ENCODE assay signal across 13 cellular contexts in the genomic region with DNA sequence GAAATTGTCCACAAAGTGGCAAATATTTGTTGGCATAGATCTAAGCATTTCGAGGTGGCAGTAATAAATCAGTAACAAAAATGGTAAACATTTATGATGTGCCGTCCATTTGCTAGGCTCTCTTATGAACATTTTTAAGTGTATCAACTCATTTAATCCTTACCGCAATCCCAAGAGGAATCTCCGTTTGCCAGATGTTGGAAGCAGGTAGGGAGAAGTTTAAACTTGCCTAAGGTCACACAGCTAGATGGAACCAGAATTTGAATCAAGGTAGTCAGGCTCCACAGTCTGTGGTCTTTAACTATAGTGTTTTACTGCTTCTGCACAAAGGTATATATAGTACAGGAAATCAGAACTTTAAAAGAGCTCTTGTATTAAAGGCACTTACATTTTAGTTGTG. TPM values are rescaled to one million over a fixed set of nuclear protein-coding genes. Genes with fewer than 3 reads are reported as not detected.
DNase-seq lines count a peak whose midpoint lies in the region; ATAC-seq and TF ChIP-seq lines count a peak whose summit lies in the region.
"Had no signal": no experiment of that assay in that cellular context is flagged by ENCODE, and none has a peak within 500 bp of the region (broad histone marks: within the 10 kb centered on the region; RNA-seq: fewer than 3 reads in every experiment).

No MANE protein-coding gene starts in this region.

- TF ChIP-seq CTCF in VCaP (conservative IDR thresholded peaks at IDR 0.05) = no peak
- no peak for TF ChIP-seq CTCF in foreskin fibroblast (IDR thresholded peaks at IDR 0.05; ENCODE audit: low read depth, low read length)
- TF ChIP-seq CTCF in thoracic aorta (IDR thresholded peaks at IDR 0.05) = no peak

- no peak for ATAC-seq in activated T-cell treated with anti-CD3 and anti-CD28 coated beads, Interleukin-2, amount 50 U/mL, for 72 hours (replicated peaks in 1 of 2)
- ATAC-seq in thoracic aorta (ENCODE audit: insufficient number of reproducible peaks, low FRiP score, low read depth) = no peak
- ATAC-seq in HG03439 (IDR thresholded peaks at IDR 0.05; ENCODE audit: unreplicated experiment) = no peak

- H3K27me3 ChIP-seq in thoracic aorta (replicated peaks; ENCODE audit: insufficient read depth) = no peaks in the 10 kb centered on the region
- H3K27me3 ChIP-seq in MG63 = no peaks in the 10 kb centered on the region
- H3K27me3 ChIP-seq: BE2C had no signal

- peaks cover 33 to 60% of the 10 kb centered on the region in 2 donors for H3K4me1 ChIP-seq in thoracic aorta (ENCODE audit: control insufficient read depth in 1 of 2, low read depth in 2 of 2)
- H3K4me1 ChIP-seq: BE2C had no signal

- H3K4me1 Mint-ChIP-seq in activated T-cell treated with anti-CD3 and anti-CD28 coated beads, Interleukin-2, amount 50 U/mL, for 72 hours (ENCODE audit: low read depth) = peaks cover 64% of the 10 kb centered on the region

- no peak for DNase-seq in activated T-cell treated with anti-CD3 and anti-CD28 coated beads, Interleukin-2, amount 50 U/mL, for 72 hours
- no peak for DNase-seq in activated T-cell treated with anti-CD3 and anti-CD28 coated beads, Interleukin-2, amount 50 U/mL, for 48 hours
- DNase-seq in foreskin fibroblast = no peak
- DNase-seq in thoracic aorta (ENCODE audit: low spot score) = no peak
- DNase-seq in MG63 = no peak
- DNase-seq in NCI-H524 (lab: John Stamatoyannopoulos, UW) = no peak
- DNase-seq: BE2C; foreskin melanocyte; NCI-H2081 treated with DMSO at 0.1 percent for 48 hours; stimulated activated CD4-positive, alpha-beta T cell treated with anti-CD3 and anti-CD28 coated beads, Interleukin-4, amount 100 ng/mL, for 1 hour had no signal

- H3K4me3 ChIP-seq in foreskin fibroblast (ENCODE audit: low read depth in 1 of 2, low read length in 2 of 2) (peak overlapping the region; percentile 33 to 92), thoracic aorta (peak overlapping the region; percentile 87), MG63 (no peak overlapping the region)

- H3K36me3 Mint-ChIP-seq in activated T-cell treated with anti-CD3 and anti-CD28 coated beads, Interleukin-2, amount 50 U/mL, for 72 hours (ENCODE audit: insufficient read depth in 2 of 2) = peaks cover 4 to 22% of the 10 kb centered on the region in 2 donors

- H3K27ac ChIP-seq in VCaP (peak overlapping the region; percentile 99; the same call in 1 of the 2 replicates), thoracic aorta (no peak overlapping the region)
- H3K27ac ChIP-seq: HL-60 had no signal

- no peaks in the 10 kb centered on the region for H3K9me3 Mint-ChIP-seq in activated T-cell treated with anti-CD3 and anti-CD28 coated beads, Interleukin-2, amount 50 U/mL, for 72 hours

- H3K27ac Mint-ChIP-seq in activated T-cell treated with anti-CD3 and anti-CD28 coated beads, Interleukin-2, amount 50 U/mL, for 72 hours = peak overlapping the region; percentile 17

- H3K9me3 ChIP-seq in thoracic aorta (no peaks in the 10 kb centered on the region), MG63 (no peaks in the 10 kb centered on the region; the same call in 1 of the 2 replicates)
- H3K9me3 ChIP-seq: BE2C had no signal

- no peaks in the 10 kb centered on the region for H3K27me3 Mint-ChIP-seq in activated T-cell treated with anti-CD3 and anti-CD28 coated beads, Interleukin-2, amount 50 U/mL, for 72 hours (ENCODE audit: low read depth)

- H3K36me3 ChIP-seq in thoracic aorta = no peaks in the 10 kb centered on the region
- peaks cover 9% of the 10 kb centered on the region; the same call in 1 of the 2 replicates for H3K36me3 ChIP-seq in MG63
- H3K36me3 ChIP-seq: BE2C had no signal

- peak overlapping the region; percentile 13 to 74 for H3K4me3 Mint-ChIP-seq in activated T-cell treated with anti-CD3 and anti-CD28 coated beads, Interleukin-2, amount 50 U/mL, for 72 hours

RNA-seq across cellular contexts. Expression of a gene that starts 2.6 kb away (rescaled TPM):
- total RNA-seq in activated T-cell treated with anti-CD3 and anti-CD28 coated beads, Interleukin-2, amount 50 U/mL, for 72 hours = 10 to 100 TPM; 44.9 to 49.6 TPM
- total RNA-seq in thoracic aorta = 10 to 100 TPM; 56.7 to 82.4 TPM
- 14.9 and 15.1 TPM in 2 replicates for total RNA-seq in MG63 (2014; rRNA removed; shearing (Covaris generic); ENCODE audit: low replicate concordance)
